ENCODE assay signal across 19 cellular contexts in the genomic region with DNA sequence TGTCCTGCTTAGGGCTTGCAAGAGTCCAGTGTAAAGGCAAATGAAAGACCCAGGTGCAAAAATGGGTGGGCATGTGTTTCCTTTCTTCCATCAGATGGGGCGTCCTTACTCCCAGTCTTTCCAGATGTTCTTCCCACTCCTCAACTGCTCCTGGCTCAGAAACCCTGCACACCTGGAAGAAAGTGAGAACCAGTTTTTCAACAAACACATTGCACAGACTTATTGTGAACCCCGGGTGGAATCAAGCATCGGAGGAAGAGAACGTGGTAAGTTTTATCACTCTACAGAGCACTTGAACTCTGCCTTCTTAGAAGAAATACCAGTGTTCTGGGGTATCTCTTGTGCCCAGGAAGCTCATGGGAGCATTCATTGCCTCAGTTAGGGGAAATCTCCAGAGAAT.
DNase-seq lines count a peak whose midpoint lies in the region; ATAC-seq and TF ChIP-seq lines count a peak whose summit lies in the region.
"Had no signal": no experiment of that assay in that cellular context is flagged by ENCODE, and none has a peak within 500 bp of the region (broad histone marks: within the 10 kb centered on the region; RNA-seq: fewer than 3 reads in every experiment).

No MANE protein-coding gene starts in this region.

- no peaks in the 10 kb centered on the region for H4K20me1 ChIP-seq in mammary epithelial cell (ENCODE audit: insufficient read depth, low read length)

- peak overlapping the region; percentile 92 for H3K27ac ChIP-seq in mammary epithelial cell (ENCODE audit: insufficient read depth, low read depth, low read length)
- H3K27ac ChIP-seq in rectal smooth muscle tissue (ENCODE audit: low read depth, low read length) = peak overlapping the region; percentile 42
- peak overlapping the region; percentile 53 to 64 (median 59) for H3K27ac ChIP-seq in transverse colon

- in situ Hi-C loops in mammary epithelial cell (cut with MboI; ENCODE audit: low sequenced_read_pairs in 2 of 2) (no loop called here), transverse colon (cut with MboI; ENCODE audit: low pct_ligation_motif_present in 1 of 4, low pct_unique_long_range_greater_than_20kb in 1 of 4, low sequenced_read_pairs in 3 of 4) (no loop called here)

- no TSS peak for BruUV-seq in mammary epithelial cell (replicated peaks; lab: Mats Ljungman, UMichigan)

- intact Hi-C loops in mammary epithelial cell (cut with micrococcal nuclease) (loop anchor here (1.0 kb wide), 1 partner anchor 63 kb away; no protein-coding TSS in a partner anchor), transverse colon (cut with DNase I; ENCODE audit: low total_unique reads) (no loop called here)

- H3K4me2 ChIP-seq in mammary epithelial cell (ENCODE audit: insufficient read depth, low read depth, low read length) = peak overlapping the region; percentile 70

- peak overlapping the region; percentile 60 for H2AFZ ChIP-seq in mammary epithelial cell (ENCODE audit: low read depth, low read length)

- dilution Hi-C loops in mammary epithelial cell (cut with HindIII; ENCODE audit: low sequenced_read_pairs) = loop anchor here (5.0 kb wide), 1 partner anchor 41 kb away; no protein-coding TSS in a partner anchor

- WGBS in mammary epithelial cell (ENCODE audit: low coverage, missing lambda C conversion rate) = 3% methylated on average over 4 of the region's 4 CpGs
- WGBS in transverse colon (ENCODE audit: low coverage in 1 of 2), 2 donors = 63 to 82% methylated on average over 2 to 4 of the region's 4 CpGs

- H3K36me3 ChIP-seq in mammary epithelial cell (ENCODE audit: insufficient read depth, low read length) (no peaks in the 10 kb centered on the region), rectal smooth muscle tissue (ENCODE audit: control insufficient read depth, insufficient read depth, low read length) (no peaks in the 10 kb centered on the region), transverse colon (no peaks in the 10 kb centered on the region)

- TF ChIP-seq CTCF in mammary epithelial cell (conservative IDR thresholded peaks at IDR 0.05 in 1 of 2, IDR thresholded peaks at IDR 0.05 in 1 of 2; ENCODE audit: extremely low read depth in 1 of 2, insufficient read depth in 1 of 2, low read depth in 1 of 2, low read length in 2 of 2) = no peak
- no peak for TF ChIP-seq CTCF in transverse colon (IDR thresholded peaks at IDR 0.05)

- DNase-seq in mammary epithelial cell (no peak), transverse colon (no peak), MV-4-11 (lab: John Stamatoyannopoulos, UW) (no peak), amygdala (lab: John Stamatoyannopoulos, UW) (no peak)
- DNase-seq: C1 segment of cervical spinal cord; CD8-positive, alpha-beta memory T cell; DMS53; GOT3; NCI-H1417; NCI-H187 treated with DMSO at 0.1 percent for 48 hours; NCI-H2227 treated with DMSO at 0.1 percent for 48 hours; NCI-H510A treated with DMSO at 0.1 percent for 48 hours; NCI-H82; OCI-M1; SHP77 treated with DMSO at 0.1 percent for 48 hours had no signal

- CTCF ChIA-PET in mammary epithelial cell (lab: Charles Lee; ENCODE audit: low non-redundant PET) = no interaction called here

- H3K4me3 ChIP-seq in mammary epithelial cell (replicated peaks in 1 of 3; ENCODE audit: insufficient read depth in 1 of 3, low read depth in 2 of 3, low read length in 3 of 3) = no peak overlapping the region
- no peak overlapping the region for H3K4me3 ChIP-seq in rectal smooth muscle tissue (ENCODE audit: low read length)
- no peak overlapping the region for H3K4me3 ChIP-seq in transverse colon
- H3K4me3 ChIP-seq: K562 had no signal

- TF ChIP-seq EP300 in transverse colon (IDR thresholded peaks at IDR 0.05; ENCODE audit: low read depth) = no peak

- no peaks in the 10 kb centered on the region for H3K9me3 ChIP-seq in mammary epithelial cell (replicated peaks; ENCODE audit: insufficient read depth, low read length)
- H3K9me3 ChIP-seq in transverse colon = no peaks in the 10 kb centered on the region

- TF ChIP-seq POLR2A in transverse colon (IDR thresholded peaks at IDR 0.05) = no peak

- H3K4me1 ChIP-seq in mammary epithelial cell (ENCODE audit: insufficient read depth, low read length) (peaks cover 61% of the 10 kb centered on the region), rectal smooth muscle tissue (ENCODE audit: control insufficient read depth, insufficient read depth, low read length) (peaks cover 35% of the 10 kb centered on the region), transverse colon (peaks cover 3 to 35% (median 6%) of the 10 kb centered on the region in 4 donors)

- no peaks in the 10 kb centered on the region for H3K79me2 ChIP-seq in mammary epithelial cell (ENCODE audit: insufficient read depth, low read length)

- ATAC-seq in esophagus mucosa (peak; percentile 27), HG03520 (IDR thresholded peaks at IDR 0.05; ENCODE audit: unreplicated experiment) (no peak)
- ATAC-seq: K562 had no signal

- no peaks in the 10 kb centered on the region for H3K27me3 ChIP-seq in mammary epithelial cell (ENCODE audit: insufficient read depth, low read length)
- no peaks in the 10 kb centered on the region for H3K27me3 ChIP-seq in rectal smooth muscle tissue (ENCODE audit: control insufficient read depth, insufficient read depth, low read length)
- H3K27me3 ChIP-seq in transverse colon = no peaks in the 10 kb centered on the region

- H3K9ac ChIP-seq in mammary epithelial cell (ENCODE audit: insufficient read depth, low read length) = peak overlapping the region; percentile 30
- no peak overlapping the region for H3K9ac ChIP-seq in rectal smooth muscle tissue (ENCODE audit: low read length)

Comparison
In these comparisons a context has a peak if more than half of its experiments do, and no peak if none do; other contexts are left out.
1. H3K27ac ChIP-seq: peak in every context shown above with its lines; median percentile 92 in mammary epithelial cell; 59 in transverse colon; 42 in rectal smooth muscle tissue.